21 cellular contexts compared by ENCODE assay signal in genomic region chr14:80549141-80549540, GRCh38.
DNase-seq lines count a peak whose midpoint lies in the region; ATAC-seq and TF ChIP-seq lines count a peak whose summit lies in the region.
"Had no signal": no experiment of that assay in that cellular context is flagged by ENCODE, and none has a peak within 500 bp of the region (broad histone marks: within the 10 kb centered on the region; RNA-seq: fewer than 3 reads in every experiment).

No MANE protein-coding gene starts in this region.

- no peaks in the 10 kb centered on the region for H3K27me3 ChIP-seq in esophagus muscularis mucosa

- intact Hi-C loops in esophagus muscularis mucosa (cut with DNase I) (no loop called here), sciatic nerve (cut with DNase I) (no loop called here)
- intact Hi-C loops in activated naive CD4-positive, alpha-beta T cell treated with anti-CD3 and anti-CD28 coated beads for 36 hours (cut with micrococcal nuclease) = no loop called here

- H3K27me3 Mint-ChIP-seq in activated naive CD4-positive, alpha-beta T cell treated with anti-CD3 and anti-CD28 coated beads for 36 hours (ENCODE audit: low read depth) = no peaks in the 10 kb centered on the region
- H3K27me3 Mint-ChIP-seq: B cell; CD4-positive, CD25-positive, alpha-beta regulatory T cell; IgD-negative memory B cell had no signal

- no peak for TF ChIP-seq CTCF in esophagus muscularis mucosa (IDR thresholded peaks at IDR 0.05)

- H3K4me1 ChIP-seq in esophagus muscularis mucosa = peaks cover 0 to 31% (median 22%) of the 10 kb centered on the region in 4 donors
- H3K4me1 ChIP-seq: Caco-2 had no signal

- DNase-seq in cerebellar cortex (ENCODE audit: low spot score) (peak; percentile 99), esophagus muscularis mucosa (ENCODE audit: extremely low spot score) (peak; percentile 92), inferior parietal cortex (ENCODE audit: extremely low spot score) (peak; percentile 11), sciatic nerve (ENCODE audit: low spot score) (no peak), GOT3 (lab: John Stamatoyannopoulos, UW) (no peak)
- DNase-seq in activated naive CD4-positive, alpha-beta T cell treated with anti-CD3 and anti-CD28 coated beads for 36 hours = no peak
- no peak for DNase-seq in activated T-cell treated with anti-CD3 and anti-CD28 coated beads, Interleukin-2, amount 50 U/mL, for 48 hours
- DNase-seq: Caco-2; CD4-positive, CD25-positive, alpha-beta regulatory T cell; DMS153; EL; H9; Kasumi-1; NCI-H1105; NCI-H1694; NCI-H510A treated with DMSO at 0.1 percent for 48 hours; PC-9 had no signal

- no peaks in the 10 kb centered on the region for H3K36me3 ChIP-seq in esophagus muscularis mucosa

- 38% methylated on average over 6 of the region's 6 CpGs for WGBS in esophagus muscularis mucosa

- no peak for TF ChIP-seq EP300 in esophagus muscularis mucosa (IDR thresholded peaks at IDR 0.05)

- ATAC-seq in sciatic nerve (peak; percentile 42), HG02588 (IDR thresholded peaks at IDR 0.05; ENCODE audit: unreplicated experiment) (no peak)

- H3K4me3 Mint-ChIP-seq in activated naive CD4-positive, alpha-beta T cell treated with anti-CD3 and anti-CD28 coated beads for 36 hours = no peak overlapping the region
- H3K4me3 Mint-ChIP-seq: B cell; CD4-positive, CD25-positive, alpha-beta regulatory T cell; H9; IgD-negative memory B cell had no signal

- no peak overlapping the region for H3K27ac Mint-ChIP-seq in activated naive CD4-positive, alpha-beta T cell treated with anti-CD3 and anti-CD28 coated beads for 36 hours
- H3K27ac Mint-ChIP-seq: B cell; CD4-positive, CD25-positive, alpha-beta regulatory T cell; H9; IgD-negative memory B cell had no signal

- H3K4me3 ChIP-seq in esophagus muscularis mucosa = no peak overlapping the region
- H3K4me3 ChIP-seq: PC-9 had no signal

- no peaks in the 10 kb centered on the region for H3K9me3 ChIP-seq in esophagus muscularis mucosa
- H3K9me3 ChIP-seq: Caco-2 had no signal

- TF ChIP-seq POLR2A in esophagus muscularis mucosa (IDR thresholded peaks at IDR 0.05; ENCODE audit: low read depth) = no peak

- no peaks in the 10 kb centered on the region for H3K9me3 Mint-ChIP-seq in activated naive CD4-positive, alpha-beta T cell treated with anti-CD3 and anti-CD28 coated beads for 36 hours
- H3K9me3 Mint-ChIP-seq: CD4-positive, CD25-positive, alpha-beta regulatory T cell; H9; IgD-negative memory B cell had no signal

- CTCF ChIA-PET in activated naive CD4-positive, alpha-beta T cell treated with anti-CD3 and anti-CD28 coated beads for 36 hours (lab: Charles Lee) = no interaction called here

- H3K36me3 Mint-ChIP-seq in activated naive CD4-positive, alpha-beta T cell treated with anti-CD3 and anti-CD28 coated beads for 36 hours (ENCODE audit: low read depth) = no peaks in the 10 kb centered on the region
- H3K36me3 Mint-ChIP-seq: IgD-negative memory B cell had no signal

- H3K4me1 Mint-ChIP-seq in activated naive CD4-positive, alpha-beta T cell treated with anti-CD3 and anti-CD28 coated beads for 36 hours (ENCODE audit: low read depth) = no peaks in the 10 kb centered on the region
- H3K4me1 Mint-ChIP-seq: B cell, H9, IgD-negative memory B cell had no signal

- peak overlapping the region; percentile 34 to 59 (median 50) for H3K27ac ChIP-seq in esophagus muscularis mucosa (replicated peaks in 1 of 4)
- H3K27ac ChIP-seq: HL-60, PC-9 had no signal

Comparison
In these comparisons a context has a peak if more than half of its experiments do, and no peak if none do; other contexts are left out.
1. DNase-seq: peak in cerebellar cortex (single experiment), esophagus muscularis mucosa (single experiment) and inferior parietal cortex (single experiment); none in sciatic nerve (single experiment), activated naive CD4-positive, alpha-beta T cell treated with anti-CD3 and anti-CD28 coated beads for 36 hours (single experiment), GOT3 (single experiment) and activated T-cell treated with anti-CD3 and anti-CD28 coated beads, Interleukin-2, amount 50 U/mL, for 48 hours (0 of 2).